ENCODE assay signal across 8 cellular contexts in genomic region chr11:6681949-6682348, GRCh38. TPM values are rescaled to one million over a fixed set of nuclear protein-coding genes. Genes with fewer than 3 reads are reported as not detected.
A peak's percentile ranks its signal among the peaks of the same experiment; 100 is the strongest.
DNase-seq lines count a peak whose midpoint lies in the region; ATAC-seq and TF ChIP-seq lines count a peak whose summit lies in the region.

No MANE protein-coding gene starts in this region.

- peaks cover 20% of the 10 kb centered on the region for H3K4me1 Mint-ChIP-seq in endodermal cell

- no peak overlapping the region for H2AK5ac ChIP-seq in trophoblast cell (ENCODE audit: low read length)

- H3K27ac ChIP-seq in endodermal cell (ENCODE audit: low read depth, low read length), result no peak overlapping the region
- no peak overlapping the region for H3K27ac ChIP-seq in trophoblast cell (ENCODE audit: low read depth, low read length)

- no peak overlapping the region for H2BK5ac ChIP-seq in trophoblast cell (ENCODE audit: low read depth, low read length, poor library complexity)

- no peak for ATAC-seq in GM19395 (IDR thresholded peaks at IDR 0.05; ENCODE audit: unreplicated experiment)
- ATAC-seq in esophagus mucosa, result no peak

- no peak overlapping the region for H2BK12ac ChIP-seq in trophoblast cell (ENCODE audit: low read length)

- DNase-seq in EH (ENCODE audit: low read depth) (peak; percentile 36), NCI-H69 (lab: John Stamatoyannopoulos, UW) (peak; percentile 14), endodermal cell (no peak), trophoblast cell (peak in 1 of 2 donors; percentile 2), SK-N-DZ (ENCODE audit: low spot score) (no peak), LoVo (ENCODE audit: low spot score) (no peak)

- TF ChIP-seq CTCF in endodermal cell (conservative IDR thresholded peaks at IDR 0.05), result no peak

- no peak overlapping the region for H4K8ac ChIP-seq in trophoblast cell (ENCODE audit: low read depth, low read length)

- H3K36me3 ChIP-seq in endodermal cell (ENCODE audit: control insufficient read depth, insufficient read depth, low read length) (peaks cover 16% of the 10 kb centered on the region), trophoblast cell (ENCODE audit: control insufficient read depth in 1 of 2, insufficient read depth in 2 of 2, low read length in 2 of 2) (peaks cover 4 to 15% of the 10 kb centered on the region in 2 experiments)

- no peaks in the 10 kb centered on the region for H3K9me3 ChIP-seq in endodermal cell (ENCODE audit: control insufficient read depth, low read length)
- H3K9me3 ChIP-seq in trophoblast cell (ENCODE audit: insufficient read depth, low read depth, low read length), result peaks cover under 1% of the 10 kb centered on the region

- H3K27me3 Mint-ChIP-seq in endodermal cell (ENCODE audit: insufficient read depth), result peaks cover 5% of the 10 kb centered on the region

- H3K4me1 ChIP-seq in endodermal cell (ENCODE audit: control insufficient read depth, insufficient read depth, low read length), result peaks cover 7% of the 10 kb centered on the region
- peaks cover 3 to 5% of the 10 kb centered on the region in 2 experiments for H3K4me1 ChIP-seq in trophoblast cell (ENCODE audit: control insufficient read depth in 1 of 2, insufficient read depth in 2 of 2, low read length in 2 of 2)

- peak overlapping the region; percentile 98 for H3K4me3 Mint-ChIP-seq in endodermal cell

- H3K4me3 ChIP-seq in endodermal cell (ENCODE audit: low read length) (peak overlapping the region; percentile 100), trophoblast cell (ENCODE audit: low read depth, low read length) (peak overlapping the region; percentile 90)

- H3K79me1 ChIP-seq in trophoblast cell (ENCODE audit: low read length), result peaks cover 8% of the 10 kb centered on the region

- peaks cover 4% of the 10 kb centered on the region for H3K9me3 Mint-ChIP-seq in endodermal cell

- H4K91ac ChIP-seq in trophoblast cell (ENCODE audit: low read depth, low read length), result no peak overlapping the region

- no peak overlapping the region for H4K12ac ChIP-seq in trophoblast cell (ENCODE audit: low read depth, low read length)

- H3K79me2 ChIP-seq in trophoblast cell (ENCODE audit: control insufficient read depth, insufficient read depth, low read length, poor library complexity), result peaks cover 10% of the 10 kb centered on the region

- no peak overlapping the region for H2BK120ac ChIP-seq in trophoblast cell (ENCODE audit: insufficient read depth, low read length, poor library complexity)

- no peak overlapping the region for H3K14ac ChIP-seq in trophoblast cell (ENCODE audit: low read length)

- peak overlapping the region; percentile 99 for H3K27ac Mint-ChIP-seq in endodermal cell

- peak overlapping the region; percentile 70 for H3K4ac ChIP-seq in trophoblast cell (ENCODE audit: low read depth, low read length)

- no peak overlapping the region for H3K18ac ChIP-seq in trophoblast cell (ENCODE audit: low read length)

- peak overlapping the region; percentile 62 for H3K4me2 ChIP-seq in trophoblast cell (ENCODE audit: low read length)

- WGBS in endodermal cell (ENCODE audit: insufficient coverage in 1 of 2, insufficient read length in 1 of 2), 2 experiments, result 45 to 63% methylated on average over 2 to 5 of the region's 5 CpGs
- no CpG with 5 or more reads among the region's 5 CpGs for WGBS in trophoblast cell (ENCODE audit: extremely low coverage, insufficient coverage, insufficient read length)

- no peak overlapping the region for H3K23ac ChIP-seq in trophoblast cell (ENCODE audit: low read length)

- H3K9ac ChIP-seq in endodermal cell (ENCODE audit: extremely low read depth, low read length, poor library complexity, severe bottlenecking) (peak overlapping the region; percentile 93), trophoblast cell (ENCODE audit: low read length) (peak overlapping the region; percentile 81)

- H3K36me3 Mint-ChIP-seq in endodermal cell (ENCODE audit: low read depth), result peaks cover 16% of the 10 kb centered on the region

- H3K27me3 ChIP-seq in endodermal cell (ENCODE audit: control insufficient read depth, insufficient read depth, low read length, poor library complexity, severe bottlenecking), result no peaks in the 10 kb centered on the region
- H3K27me3 ChIP-seq in trophoblast cell (ENCODE audit: insufficient read depth, low read length), result no peaks in the 10 kb centered on the region

- no peak overlapping the region for H2AFZ ChIP-seq in trophoblast cell (ENCODE audit: insufficient read depth, low read length, poor library complexity)

RNA-seq across cellular contexts. Expression of gene MRPL17, which starts 1.2 kb away (rescaled TPM):
- 10 to 100 TPM; 57.6 to 72.6 TPM for total RNA-seq in endodermal cell
- polyA plus RNA-seq in endodermal cell (2013, experiment 1 of 2), result 41.0 TPM
- 40.0 TPM for polyA plus RNA-seq in endodermal cell (2013, experiment 2 of 2)
- 49.7 and 53.2 TPM in 2 replicates for polyA plus RNA-seq in trophoblast cell (2013)
- polyA plus RNA-seq in SK-N-DZ (2014; cell fraction: cytosol; rRNA removed), result 118 and 378 TPM in 2 replicates
- polyA plus RNA-seq in SK-N-DZ (2014; cell fraction: nucleus; rRNA removed), result 64.1 and 65.7 TPM in 2 replicates
- 37.1 TPM for total RNA-seq in esophagus mucosa

RNA-seq across cellular contexts. Expression of gene DCHS1, which starts 26.3 kb away (rescaled TPM):
- total RNA-seq in endodermal cell (10 to 100 TPM; 13.7 to 14.3 TPM), esophagus mucosa (1.4 TPM)
- 34.9 TPM for polyA plus RNA-seq in endodermal cell (2013, experiment 1 of 2)
- 34.2 TPM for polyA plus RNA-seq in endodermal cell (2013, experiment 2 of 2)
- polyA plus RNA-seq in trophoblast cell (2013), result 1.7 and 1.9 TPM in 2 replicates
- polyA plus RNA-seq in SK-N-DZ (2014; cell fraction: cytosol; rRNA removed), result 21.9 and 25.9 TPM in 2 replicates
- polyA plus RNA-seq in SK-N-DZ (2014; cell fraction: nucleus; rRNA removed), result 31.8 and 52.5 TPM in 2 replicates

Comparison
In these comparisons a context has a peak if more than half of its experiments do, and no peak if none do; other contexts are left out.
1. DNase-seq: peak in EH (single experiment) and NCI-H69 (single experiment); none in endodermal cell (single experiment), SK-N-DZ (single experiment) and LoVo (single experiment).